25 cellular contexts compared by ENCODE assay signal in genomic region chr15:65782096-65782495, GRCh38.
"Had no signal": no experiment of that assay in that cellular context is flagged by ENCODE, and none has a peak within 500 bp of the region (broad histone marks: within the 10 kb centered on the region; RNA-seq: fewer than 3 reads in every experiment).

No MANE protein-coding gene starts in this region.

- H3K27ac Mint-ChIP-seq: T-cell had no signal

- DNase-seq: KBM-7, MG63, NCI-H1092, NCI-H1105 treated with DMSO at 0.1 percent for 48 hours, NCI-H1417 treated with DMSO at 0.1 percent for 48 hours, NCI-H146, NCI-H187, NCI-H2029, NCI-H2081 treated with DMSO at 0.1 percent for 48 hours, NCI-H2171, NCI-H226, NCI-H446, NCI-H510A, NCI-H524 treated with DMSO at 0.1 percent for 48 hours, NCI-H69, NCI-H774, Right ventricle myocardium superior, RPMI8226, SIG-M5, SW 1271, T-cell had no signal

- H3K27ac ChIP-seq: HL-60, SJSA1, SK-N-MC had no signal

- H3K9me3 ChIP-seq: MG63, SJSA1 had no signal

- ATAC-seq: T-cell had no signal

- H3K4me3 Mint-ChIP-seq: IgD-negative memory B cell, T-cell had no signal

- H3K36me3 ChIP-seq: MG63, SJSA1 had no signal

- H3K9me3 Mint-ChIP-seq: IgD-negative memory B cell, T-cell had no signal

- H3K27me3 ChIP-seq: MG63, SJSA1 had no signal

- H3K4me3 ChIP-seq: MG63, SJSA1, SK-N-MC had no signal

- H3K4me1 ChIP-seq: SJSA1 had no signal

- H3K27me3 Mint-ChIP-seq: IgD-negative memory B cell, T-cell had no signal
